Comparison of ENCODE assay signal across 1 cellular context in the genomic region with DNA sequence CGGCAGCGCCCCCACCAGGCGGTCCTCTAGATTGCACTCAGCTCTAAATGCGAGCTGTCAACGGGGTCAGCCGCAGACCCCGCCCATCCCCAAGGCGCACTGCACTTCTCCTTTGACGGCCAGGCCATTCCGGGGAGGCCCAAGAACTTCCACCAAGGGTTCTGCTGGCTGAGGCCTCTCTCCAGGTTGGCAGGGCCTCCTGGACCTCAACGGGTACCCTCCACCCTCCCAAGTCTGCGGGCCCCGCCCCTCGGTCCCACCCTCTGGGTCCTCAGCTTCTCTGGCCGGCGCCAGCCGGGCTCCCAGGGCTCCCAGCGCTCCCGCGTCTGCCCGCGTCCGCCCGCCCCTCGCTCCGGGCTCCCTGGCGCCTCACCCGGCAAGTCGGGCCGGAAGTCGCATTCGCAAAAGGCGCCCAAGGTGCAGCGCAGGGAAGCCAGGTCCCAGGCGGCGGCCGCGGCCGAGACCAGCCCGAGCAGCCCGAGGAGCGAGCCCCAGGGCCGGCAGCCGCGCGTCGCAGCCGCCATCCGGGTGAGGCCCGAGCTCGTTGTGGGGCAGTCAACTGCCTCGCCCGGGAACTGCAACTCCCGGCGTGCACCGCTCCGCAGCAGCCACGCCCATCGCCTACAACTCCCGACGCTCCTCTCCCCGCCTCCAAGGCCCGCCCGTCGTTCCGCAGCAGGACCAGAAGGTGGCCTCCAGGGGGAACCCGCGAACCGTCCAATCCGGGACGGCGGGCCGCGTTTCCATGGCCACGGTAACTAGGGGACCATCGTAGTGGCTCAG.
TF ChIP-seq lines count a peak whose summit lies in the region.

TOR2A (minus strand) TSS at position 548 of the 783 bp plus-strand sequence; CDS start at position 524, 24 bp downstream.

TF ChIP-seq in neural cell, 6 proteins besides CTCF, POLR2A, EP300 and RAD21 (continued from another document):
- peak; percentile 17 for TF ChIP-seq REST (IDR thresholded peaks at IDR 0.05; ENCODE audit: borderline replicate concordance)
- peak; percentile 82 for TF ChIP-seq POLR2AphosphoS5 (IDR thresholded peaks at IDR 0.05)
- no peak for TF ChIP-seq TAF1 (IDR thresholded peaks at IDR 0.05; ENCODE audit: low read depth)
